Comparison of ENCODE assay signal across 1 cellular context in the genomic region with DNA sequence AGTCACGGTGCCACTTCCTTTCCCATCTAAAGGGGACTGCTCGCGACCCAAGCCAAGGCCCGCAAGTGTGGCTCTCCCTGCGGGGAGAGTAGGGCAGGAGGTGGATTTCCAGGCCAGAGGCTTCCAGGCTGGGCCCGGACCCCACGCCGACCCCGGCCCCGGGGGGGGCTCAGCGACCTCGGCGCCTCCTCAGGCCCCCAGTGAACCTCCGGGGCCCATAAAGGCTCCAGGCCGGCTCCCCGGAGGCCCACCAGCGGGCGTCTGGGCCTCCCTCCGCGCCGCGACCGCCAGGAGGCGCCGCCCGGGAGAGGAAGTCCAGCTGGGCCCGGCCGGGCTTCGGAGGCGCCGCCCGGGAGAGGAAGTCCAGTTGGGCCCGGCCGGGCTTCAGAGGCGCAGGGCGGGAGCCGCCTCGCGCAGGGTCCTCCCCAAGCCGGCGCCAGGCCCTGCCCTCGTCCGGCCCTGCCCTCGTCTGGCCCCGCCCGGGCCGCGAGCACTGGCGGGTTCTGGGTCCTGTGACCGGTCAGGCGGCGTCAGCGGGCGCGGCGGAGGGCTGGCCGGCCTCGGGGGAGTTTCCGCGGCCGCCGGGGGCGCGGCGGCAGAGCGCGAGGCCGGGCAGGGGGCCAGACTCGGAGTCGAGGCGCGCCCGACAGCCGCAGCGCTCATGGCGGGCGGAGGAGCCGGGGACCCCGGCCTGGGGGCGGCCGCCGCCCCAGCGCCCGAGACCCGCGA.
TF ChIP-seq lines count a peak whose summit lies in the region.

A gene (plus strand): TSS at position 623 of the 729 bp plus-strand sequence. CDS start 39 bp downstream, at position 662.

TF ChIP-seq in K562, 482 proteins besides CTCF, POLR2A, EP300 and RAD21 (continued from another document and continues in another):
- TF ChIP-seq, protein P1, sequence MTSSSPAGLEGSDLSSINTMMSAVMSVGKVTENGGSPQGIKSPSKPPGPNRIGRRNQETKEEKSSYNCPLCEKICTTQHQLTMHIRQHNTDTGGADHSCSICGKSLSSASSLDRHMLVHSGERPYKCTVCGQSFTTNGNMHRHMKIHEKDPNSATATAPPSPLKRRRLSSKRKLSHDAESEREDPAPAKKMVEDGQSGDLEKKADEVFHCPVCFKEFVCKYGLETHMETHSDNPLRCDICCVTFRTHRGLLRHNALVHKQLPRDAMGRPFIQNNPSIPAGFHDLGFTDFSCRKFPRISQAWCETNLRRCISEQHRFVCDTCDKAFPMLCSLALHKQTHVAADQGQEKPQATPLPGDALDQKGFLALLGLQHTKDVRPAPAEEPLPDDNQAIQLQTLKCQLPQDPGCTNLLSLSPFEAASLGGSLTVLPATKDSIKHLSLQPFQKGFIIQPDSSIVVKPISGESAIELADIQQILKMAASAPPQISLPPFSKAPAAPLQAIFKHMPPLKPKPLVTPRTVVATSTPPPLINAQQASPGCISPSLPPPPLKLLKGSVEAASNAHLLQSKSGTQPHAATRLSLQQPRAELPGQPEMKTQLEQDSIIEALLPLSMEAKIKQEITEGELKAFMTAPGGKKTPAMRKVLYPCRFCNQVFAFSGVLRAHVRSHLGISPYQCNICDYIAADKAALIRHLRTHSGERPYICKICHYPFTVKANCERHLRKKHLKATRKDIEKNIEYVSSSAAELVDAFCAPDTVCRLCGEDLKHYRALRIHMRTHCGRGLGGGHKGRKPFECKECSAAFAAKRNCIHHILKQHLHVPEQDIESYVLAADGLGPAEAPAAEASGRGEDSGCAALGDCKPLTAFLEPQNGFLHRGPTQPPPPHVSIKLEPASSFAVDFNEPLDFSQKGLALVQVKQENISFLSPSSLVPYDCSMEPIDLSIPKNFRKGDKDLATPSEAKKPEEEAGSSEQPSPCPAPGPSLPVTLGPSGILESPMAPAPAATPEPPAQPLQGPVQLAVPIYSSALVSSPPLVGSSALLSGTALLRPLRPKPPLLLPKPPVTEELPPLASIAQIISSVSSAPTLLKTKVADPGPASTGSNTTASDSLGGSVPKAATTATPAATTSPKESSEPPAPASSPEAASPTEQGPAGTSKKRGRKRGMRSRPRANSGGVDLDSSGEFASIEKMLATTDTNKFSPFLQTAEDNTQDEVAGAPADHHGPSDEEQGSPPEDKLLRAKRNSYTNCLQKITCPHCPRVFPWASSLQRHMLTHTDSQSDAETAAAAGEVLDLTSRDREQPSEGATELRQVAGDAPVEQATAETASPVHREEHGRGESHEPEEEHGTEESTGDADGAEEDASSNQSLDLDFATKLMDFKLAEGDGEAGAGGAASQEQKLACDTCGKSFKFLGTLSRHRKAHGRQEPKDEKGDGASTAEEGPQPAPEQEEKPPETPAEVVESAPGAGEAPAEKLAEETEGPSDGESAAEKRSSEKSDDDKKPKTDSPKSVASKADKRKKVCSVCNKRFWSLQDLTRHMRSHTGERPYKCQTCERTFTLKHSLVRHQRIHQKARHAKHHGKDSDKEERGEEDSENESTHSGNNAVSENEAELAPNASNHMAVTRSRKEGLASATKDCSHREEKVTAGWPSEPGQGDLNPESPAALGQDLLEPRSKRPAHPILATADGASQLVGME (CRISPR knock-in tag; IDR thresholded peaks at IDR 0.05), result 0 out of 2 replicates have a peak, but pooled peaks have one; percentile 12
- TF ChIP-seq, protein P2, sequence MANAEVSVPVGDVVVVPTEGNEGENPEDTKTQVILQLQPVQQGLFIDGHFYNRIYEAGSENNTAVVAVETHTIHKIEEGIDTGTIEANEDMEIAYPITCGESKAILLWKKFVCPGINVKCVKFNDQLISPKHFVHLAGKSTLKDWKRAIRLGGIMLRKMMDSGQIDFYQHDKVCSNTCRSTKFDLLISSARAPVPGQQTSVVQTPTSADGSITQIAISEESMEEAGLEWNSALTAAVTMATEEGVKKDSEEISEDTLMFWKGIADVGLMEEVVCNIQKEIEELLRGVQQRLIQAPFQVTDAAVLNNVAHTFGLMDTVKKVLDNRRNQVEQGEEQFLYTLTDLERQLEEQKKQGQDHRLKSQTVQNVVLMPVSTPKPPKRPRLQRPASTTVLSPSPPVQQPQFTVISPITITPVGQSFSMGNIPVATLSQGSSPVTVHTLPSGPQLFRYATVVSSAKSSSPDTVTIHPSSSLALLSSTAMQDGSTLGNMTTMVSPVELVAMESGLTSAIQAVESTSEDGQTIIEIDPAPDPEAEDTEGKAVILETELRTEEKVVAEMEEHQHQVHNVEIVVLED (CRISPR knock-in tag; IDR thresholded peaks at IDR 0.05), result peak; percentile 49; the same call in 1 of the 2 replicates
- TF ChIP-seq TEAD1 (CRISPR knock-in tag; IDR thresholded peaks at IDR 0.05) (peak in 1 of 2 experiments; percentile 33; a peak in 1 of 4 replicates), NCOR1 (IDR thresholded peaks at IDR 0.05) (peak; percentile 23; the same call in 1 of the 2 replicates), BMI1 (IDR thresholded peaks at IDR 0.05; ENCODE audit: low read length) (no peak), RBFOX2 (IDR thresholded peaks at IDR 0.05; ENCODE audit: low read depth, low read length) (peak; percentile 75), ZNF212 (CRISPR knock-in tag; IDR thresholded peaks at IDR 0.05) (peak; percentile 63; the same call in 1 of the 2 replicates), ZNF41 (CRISPR knock-in tag; conservative IDR thresholded peaks at IDR 0.05) (0 out of 2 replicates have a peak, but pooled peaks have one; percentile 31), ZNF583 (CRISPR knock-in tag; IDR thresholded peaks at IDR 0.05) (0 out of 2 replicates have a peak, but pooled peaks have one; percentile 9), TARDBP (IDR thresholded peaks at IDR 0.05) (peak; percentile 38; the same call in 1 of the 2 replicates), KAT2B (IDR thresholded peaks at IDR 0.05; ENCODE audit: low read depth, low read length) (peak; percentile 78), ZNF140 (CRISPR knock-in tag; IDR thresholded peaks at IDR 0.05) (no peak), RBM25 (IDR thresholded peaks at IDR 0.05; ENCODE audit: low read depth, low read length, severe bottlenecking) (peak; percentile 69), PHF8 (IDR thresholded peaks at IDR 0.05; ENCODE audit: borderline replicate concordance, low read length) (peak; percentile 65; the same call in 1 of the 2 replicates), TBP (optimal IDR thresholded peaks at IDR 0.05; ENCODE audit: low read depth, low read length) (peak; percentile 38), ESRRA (IDR thresholded peaks at IDR 0.05; ENCODE audit: borderline replicate concordance, low read depth) (peak; percentile 49), JUND (IDR thresholded peaks at IDR 0.05; ENCODE audit: borderline replicate concordance, low read depth, low read length) (0 out of 2 replicates have a peak, but pooled peaks have one; percentile 1), JUND (tag; IDR thresholded peaks at IDR 0.05; ENCODE audit: borderline replicate concordance, low read depth, low read length) (no peak; the same call in 2 of the 3 replicates), CBX1 (IDR thresholded peaks at IDR 0.05; ENCODE audit: low read depth) (peak; percentile 89; the same call in 1 of the 2 replicates)
- TF ChIP-seq, protein P3, sequence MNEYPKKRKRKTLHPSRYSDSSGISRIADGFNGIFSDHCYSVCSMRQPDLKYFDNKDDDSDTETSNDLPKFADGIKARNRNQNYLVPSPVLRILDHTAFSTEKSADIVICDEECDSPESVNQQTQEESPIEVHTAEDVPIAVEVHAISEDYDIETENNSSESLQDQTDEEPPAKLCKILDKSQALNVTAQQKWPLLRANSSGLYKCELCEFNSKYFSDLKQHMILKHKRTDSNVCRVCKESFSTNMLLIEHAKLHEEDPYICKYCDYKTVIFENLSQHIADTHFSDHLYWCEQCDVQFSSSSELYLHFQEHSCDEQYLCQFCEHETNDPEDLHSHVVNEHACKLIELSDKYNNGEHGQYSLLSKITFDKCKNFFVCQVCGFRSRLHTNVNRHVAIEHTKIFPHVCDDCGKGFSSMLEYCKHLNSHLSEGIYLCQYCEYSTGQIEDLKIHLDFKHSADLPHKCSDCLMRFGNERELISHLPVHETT (CRISPR knock-in tag; conservative IDR thresholded peaks at IDR 0.05 in 1 of 2, IDR thresholded peaks at IDR 0.05 in 1 of 2), result peak in 1 of 2 experiments; percentile 53; a peak in 1 of 4 replicates
- TF ChIP-seq, protein P4, sequence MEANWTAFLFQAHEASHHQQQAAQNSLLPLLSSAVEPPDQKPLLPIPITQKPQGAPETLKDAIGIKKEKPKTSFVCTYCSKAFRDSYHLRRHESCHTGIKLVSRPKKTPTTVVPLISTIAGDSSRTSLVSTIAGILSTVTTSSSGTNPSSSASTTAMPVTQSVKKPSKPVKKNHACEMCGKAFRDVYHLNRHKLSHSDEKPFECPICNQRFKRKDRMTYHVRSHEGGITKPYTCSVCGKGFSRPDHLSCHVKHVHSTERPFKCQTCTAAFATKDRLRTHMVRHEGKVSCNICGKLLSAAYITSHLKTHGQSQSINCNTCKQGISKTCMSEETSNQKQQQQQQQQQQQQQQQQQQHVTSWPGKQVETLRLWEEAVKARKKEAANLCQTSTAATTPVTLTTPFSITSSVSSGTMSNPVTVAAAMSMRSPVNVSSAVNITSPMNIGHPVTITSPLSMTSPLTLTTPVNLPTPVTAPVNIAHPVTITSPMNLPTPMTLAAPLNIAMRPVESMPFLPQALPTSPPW (CRISPR knock-in tag; IDR thresholded peaks at IDR 0.05), result peak; percentile 67
- TF ChIP-seq, protein P5, sequence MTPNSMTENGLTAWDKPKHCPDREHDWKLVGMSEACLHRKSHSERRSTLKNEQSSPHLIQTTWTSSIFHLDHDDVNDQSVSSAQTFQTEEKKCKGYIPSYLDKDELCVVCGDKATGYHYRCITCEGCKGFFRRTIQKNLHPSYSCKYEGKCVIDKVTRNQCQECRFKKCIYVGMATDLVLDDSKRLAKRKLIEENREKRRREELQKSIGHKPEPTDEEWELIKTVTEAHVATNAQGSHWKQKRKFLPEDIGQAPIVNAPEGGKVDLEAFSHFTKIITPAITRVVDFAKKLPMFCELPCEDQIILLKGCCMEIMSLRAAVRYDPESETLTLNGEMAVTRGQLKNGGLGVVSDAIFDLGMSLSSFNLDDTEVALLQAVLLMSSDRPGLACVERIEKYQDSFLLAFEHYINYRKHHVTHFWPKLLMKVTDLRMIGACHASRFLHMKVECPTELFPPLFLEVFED (CRISPR knock-in tag; conservative IDR thresholded peaks at IDR 0.05), result 0 out of 2 replicates have a peak, but pooled peaks have one; percentile 59
- TF ChIP-seq, protein P6, sequence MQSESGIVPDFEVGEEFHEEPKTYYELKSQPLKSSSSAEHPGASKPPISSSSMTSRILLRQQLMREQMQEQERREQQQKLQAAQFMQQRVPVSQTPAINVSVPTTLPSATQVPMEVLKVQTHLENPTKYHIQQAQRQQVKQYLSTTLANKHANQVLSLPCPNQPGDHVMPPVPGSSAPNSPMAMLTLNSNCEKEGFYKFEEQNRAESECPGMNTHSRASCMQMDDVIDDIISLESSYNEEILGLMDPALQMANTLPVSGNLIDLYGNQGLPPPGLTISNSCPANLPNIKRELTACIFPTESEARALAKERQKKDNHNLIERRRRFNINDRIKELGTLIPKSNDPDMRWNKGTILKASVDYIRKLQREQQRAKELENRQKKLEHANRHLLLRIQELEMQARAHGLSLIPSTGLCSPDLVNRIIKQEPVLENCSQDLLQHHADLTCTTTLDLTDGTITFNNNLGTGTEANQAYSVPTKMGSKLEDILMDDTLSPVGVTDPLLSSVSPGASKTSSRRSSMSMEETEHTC (IDR thresholded peaks at IDR 0.05), result peak; percentile 66; the same call in 1 of the 2 replicates
- TF ChIP-seq, protein P7, sequence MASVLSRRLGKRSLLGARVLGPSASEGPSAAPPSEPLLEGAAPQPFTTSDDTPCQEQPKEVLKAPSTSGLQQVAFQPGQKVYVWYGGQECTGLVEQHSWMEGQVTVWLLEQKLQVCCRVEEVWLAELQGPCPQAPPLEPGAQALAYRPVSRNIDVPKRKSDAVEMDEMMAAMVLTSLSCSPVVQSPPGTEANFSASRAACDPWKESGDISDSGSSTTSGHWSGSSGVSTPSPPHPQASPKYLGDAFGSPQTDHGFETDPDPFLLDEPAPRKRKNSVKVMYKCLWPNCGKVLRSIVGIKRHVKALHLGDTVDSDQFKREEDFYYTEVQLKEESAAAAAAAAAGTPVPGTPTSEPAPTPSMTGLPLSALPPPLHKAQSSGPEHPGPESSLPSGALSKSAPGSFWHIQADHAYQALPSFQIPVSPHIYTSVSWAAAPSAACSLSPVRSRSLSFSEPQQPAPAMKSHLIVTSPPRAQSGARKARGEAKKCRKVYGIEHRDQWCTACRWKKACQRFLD (CRISPR knock-in tag; IDR thresholded peaks at IDR 0.05), result peak; percentile 73
- TF ChIP-seq, protein P8, sequence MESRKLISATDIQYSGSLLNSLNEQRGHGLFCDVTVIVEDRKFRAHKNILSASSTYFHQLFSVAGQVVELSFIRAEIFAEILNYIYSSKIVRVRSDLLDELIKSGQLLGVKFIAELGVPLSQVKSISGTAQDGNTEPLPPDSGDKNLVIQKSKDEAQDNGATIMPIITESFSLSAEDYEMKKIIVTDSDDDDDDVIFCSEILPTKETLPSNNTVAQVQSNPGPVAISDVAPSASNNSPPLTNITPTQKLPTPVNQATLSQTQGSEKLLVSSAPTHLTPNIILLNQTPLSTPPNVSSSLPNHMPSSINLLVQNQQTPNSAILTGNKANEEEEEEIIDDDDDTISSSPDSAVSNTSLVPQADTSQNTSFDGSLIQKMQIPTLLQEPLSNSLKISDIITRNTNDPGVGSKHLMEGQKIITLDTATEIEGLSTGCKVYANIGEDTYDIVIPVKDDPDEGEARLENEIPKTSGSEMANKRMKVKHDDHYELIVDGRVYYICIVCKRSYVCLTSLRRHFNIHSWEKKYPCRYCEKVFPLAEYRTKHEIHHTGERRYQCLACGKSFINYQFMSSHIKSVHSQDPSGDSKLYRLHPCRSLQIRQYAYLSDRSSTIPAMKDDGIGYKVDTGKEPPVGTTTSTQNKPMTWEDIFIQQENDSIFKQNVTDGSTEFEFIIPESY (CRISPR knock-in tag; IDR thresholded peaks at IDR 0.05), result peak; percentile 65
- TF ChIP-seq, protein P9, sequence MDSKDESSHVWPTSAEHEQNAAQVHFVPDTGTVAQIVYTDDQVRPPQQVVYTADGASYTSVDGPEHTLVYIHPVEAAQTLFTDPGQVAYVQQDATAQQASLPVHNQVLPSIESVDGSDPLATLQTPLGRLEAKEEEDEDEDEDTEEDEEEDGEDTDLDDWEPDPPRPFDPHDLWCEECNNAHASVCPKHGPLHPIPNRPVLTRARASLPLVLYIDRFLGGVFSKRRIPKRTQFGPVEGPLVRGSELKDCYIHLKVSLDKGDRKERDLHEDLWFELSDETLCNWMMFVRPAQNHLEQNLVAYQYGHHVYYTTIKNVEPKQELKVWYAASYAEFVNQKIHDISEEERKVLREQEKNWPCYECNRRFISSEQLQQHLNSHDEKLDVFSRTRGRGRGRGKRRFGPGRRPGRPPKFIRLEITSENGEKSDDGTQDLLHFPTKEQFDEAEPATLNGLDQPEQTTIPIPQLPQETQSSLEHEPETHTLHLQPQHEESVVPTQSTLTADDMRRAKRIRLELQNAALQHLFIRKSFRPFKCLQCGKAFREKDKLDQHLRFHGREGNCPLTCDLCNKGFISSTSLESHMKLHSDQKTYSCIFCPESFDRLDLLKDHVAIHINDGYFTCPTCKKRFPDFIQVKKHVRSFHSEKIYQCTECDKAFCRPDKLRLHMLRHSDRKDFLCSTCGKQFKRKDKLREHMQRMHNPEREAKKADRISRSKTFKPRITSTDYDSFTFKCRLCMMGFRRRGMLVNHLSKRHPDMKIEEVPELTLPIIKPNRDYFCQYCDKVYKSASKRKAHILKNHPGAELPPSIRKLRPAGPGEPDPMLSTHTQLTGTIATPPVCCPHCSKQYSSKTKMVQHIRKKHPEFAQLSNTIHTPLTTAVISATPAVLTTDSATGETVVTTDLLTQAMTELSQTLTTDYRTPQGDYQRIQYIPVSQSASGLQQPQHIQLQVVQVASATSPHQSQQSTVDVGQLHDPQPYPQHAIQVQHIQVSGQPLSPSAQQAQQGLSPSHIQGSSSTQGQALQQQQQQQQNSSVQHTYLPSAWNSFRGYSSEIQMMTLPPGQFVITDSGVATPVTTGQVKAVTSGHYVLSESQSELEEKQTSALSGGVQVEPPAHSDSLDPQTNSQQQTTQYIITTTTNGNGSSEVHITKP (IDR thresholded peaks at IDR 0.05; ENCODE audit: partially characterized antibody), result peak; percentile 53
- TF ChIP-seq, protein P10, sequence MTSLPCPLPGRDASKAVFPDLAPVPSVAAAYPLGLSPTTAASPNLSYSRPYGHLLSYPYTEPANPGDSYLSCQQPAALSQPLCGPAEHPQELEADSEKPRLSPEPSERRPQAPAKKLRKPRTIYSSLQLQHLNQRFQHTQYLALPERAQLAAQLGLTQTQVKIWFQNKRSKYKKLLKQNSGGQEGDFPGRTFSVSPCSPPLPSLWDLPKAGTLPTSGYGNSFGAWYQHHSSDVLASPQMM (CRISPR knock-in tag; IDR thresholded peaks at IDR 0.05), result no peak
